In the genomic region with DNA sequence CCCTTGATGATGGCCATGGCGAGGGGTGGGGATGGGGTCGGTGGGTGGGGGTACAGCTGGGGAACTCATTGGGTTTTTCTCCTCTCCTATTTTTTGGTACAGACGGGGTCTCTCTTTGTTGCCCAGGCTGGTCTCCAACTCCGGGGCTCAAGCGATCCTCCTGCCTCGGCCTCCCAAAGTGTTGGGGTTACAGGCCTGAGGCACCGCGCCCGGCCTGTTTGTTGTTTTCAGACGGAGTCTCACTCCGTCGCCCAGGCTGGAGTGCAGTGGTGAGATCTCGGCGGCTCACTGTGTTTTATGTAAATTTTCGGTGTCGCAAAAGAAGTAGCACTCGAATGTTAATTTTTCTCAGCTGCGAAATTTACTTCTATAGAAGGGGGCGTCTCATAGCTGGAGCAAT, we compare ENCODE assay signal across 3 cellular contexts. TPM values are rescaled to one million over a fixed set of nuclear protein-coding genes. Genes with fewer than 3 reads are reported as not detected.
"Had no signal": no experiment of that assay in that cellular context is flagged by ENCODE, and none has a peak within 500 bp of the region (broad histone marks: within the 10 kb centered on the region; RNA-seq: fewer than 3 reads in every experiment).

No MANE protein-coding gene starts in this region.

RNA-seq across cellular contexts. Expression of a gene that starts 2.9 kb away (rescaled TPM):
- total RNA-seq: endothelial cell of umbilical vein, frontal cortex, glomerular endothelial cell had no signal

RNA-seq across cellular contexts. Expression of a gene that starts 25.6 kb away (rescaled TPM):
- total RNA-seq: glomerular endothelial cell had no signal
